Comparison of ENCODE assay signal across 6 cellular contexts in the genomic region with DNA sequence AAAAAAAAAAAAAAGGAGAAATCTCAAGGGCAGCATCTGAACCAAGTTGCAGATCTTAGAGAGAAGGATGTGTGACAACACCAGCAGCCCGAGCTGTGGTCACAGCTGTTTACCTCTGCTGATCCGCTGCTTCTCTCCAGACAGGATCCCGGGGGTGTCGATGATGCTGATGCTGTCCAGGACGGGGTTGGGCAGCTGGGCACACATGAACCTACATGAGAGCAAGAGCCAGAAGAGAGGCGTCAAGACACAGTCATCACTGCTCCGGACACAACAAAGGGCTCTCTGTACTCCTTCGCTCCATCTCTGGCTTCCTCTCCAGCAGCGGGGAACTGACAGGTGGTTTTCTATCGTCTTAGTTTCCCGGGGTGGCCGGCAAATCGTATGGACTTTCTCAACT. TPM values are rescaled to one million over a fixed set of nuclear protein-coding genes. Genes with fewer than 3 reads are reported as not detected.
DNase-seq lines count a peak whose midpoint lies in the region; ATAC-seq and TF ChIP-seq lines count a peak whose summit lies in the region.

No MANE protein-coding gene starts in this region.

- peaks cover 37% of the 10 kb centered on the region for H3K9me1 ChIP-seq in IMR-90 (ENCODE audit: insufficient read depth, low read length)

- no peak overlapping the region; the same call in 1 of the 2 replicates for H3K14ac ChIP-seq in IMR-90 (replicated peaks; ENCODE audit: low read depth, low read length)

- H3K9me3 ChIP-seq in IMR-90 (ENCODE audit: control insufficient read depth, insufficient read depth, low read length) (no peaks in the 10 kb centered on the region), colonic mucosa (no peaks in the 10 kb centered on the region)

- H3K9me3 Mint-ChIP-seq in neural crest cell: no peaks in the 10 kb centered on the region

- H3K4me1 ChIP-seq in IMR-90 (ENCODE audit: control insufficient read depth, insufficient read depth, low read length) (peaks cover 39% of the 10 kb centered on the region), colonic mucosa (peaks cover 53% of the 10 kb centered on the region)

- TF ChIP-seq CTCF in IMR-90 (conservative IDR thresholded peaks at IDR 0.05; ENCODE audit: low read depth, low read length) (no peak), neural crest cell (conservative IDR thresholded peaks at IDR 0.05) (no peak), colonic mucosa (IDR thresholded peaks at IDR 0.05) (no peak)

- no peak; the same call in 1 of the 2 replicates for TF ChIP-seq POLR2A in IMR-90 (IDR thresholded peaks at IDR 0.05; ENCODE audit: low read depth, low read length)

- peak overlapping the region; percentile 98 for H3K4me3 Mint-ChIP-seq in neural crest cell

- H3K27ac ChIP-seq in IMR-90 (ENCODE audit: insufficient read depth, low read length) (no peak overlapping the region), colonic mucosa (no peak overlapping the region)

- in situ Hi-C loops in IMR-90 (cut with MboI; ENCODE audit: low sequenced_read_pairs): no loop called here

- H2BK15ac ChIP-seq in IMR-90 (ENCODE audit: low read depth, low read length): no peak overlapping the region

- TF ChIP-seq RAD21 in IMR-90 (IDR thresholded peaks at IDR 0.05; ENCODE audit: low read length): no peak

- ATAC-seq in IMR-90 (ENCODE audit: low read depth) (no peak), HG03469 (IDR thresholded peaks at IDR 0.05; ENCODE audit: unreplicated experiment) (no peak)

- no peak overlapping the region for H2BK120ac ChIP-seq in IMR-90 (ENCODE audit: low read depth, low read length)

- intact Hi-C loops in IMR-90 (cut with micrococcal nuclease) (no loop called here), colonic mucosa (cut with DNase I) (no loop called here)

- H3K27me3 Mint-ChIP-seq in neural crest cell (ENCODE audit: low read depth): no peaks in the 10 kb centered on the region

- peak overlapping the region; percentile 40 for H3K27ac Mint-ChIP-seq in neural crest cell (ENCODE audit: unreplicated experiment)

- 81% methylated on average over 9 of the region's 13 CpGs; no CpG with 5 or more reads in 1 of the 2 experiments for WGBS in IMR-90 (ENCODE audit: extremely low coverage in 2 of 2, insufficient read length in 1 of 2), 2 experiments

- H4K5ac ChIP-seq in IMR-90 (ENCODE audit: low read depth, low read length): no peak overlapping the region

- no TSS peak for BruUV-seq in IMR-90 (replicated peaks; lab: Mats Ljungman, UMichigan)

- DNase-seq in IMR-90: peak; percentile 47
- DNase-seq in anterior cingulate cortex (lab: John Stamatoyannopoulos, UW): peak in 36 of 58 donors; percentile 21 to 84 (median 48)
- DNase-seq in neural crest cell (ENCODE audit: low read depth, low spot score): no peak
- DNase-seq in colonic mucosa: no peak
- no peak for DNase-seq in NCI-H748 (lab: John Stamatoyannopoulos, UW; ENCODE audit: unreplicated experiment)

- no peak overlapping the region for H4K8ac ChIP-seq in IMR-90 (ENCODE audit: low read depth in 2 of 2, low read length in 2 of 2)

- CTCF ChIA-PET in IMR-90 (lab: Yijun Ruan, JAX): interaction anchor here (0.9 kb wide), 1 partner anchor 14 kb away, joined by 4 read pairs; no protein-coding TSS in a partner anchor

- H3K4me3 ChIP-seq in IMR-90 (ENCODE audit: insufficient read depth, low read depth, low read length): no peak overlapping the region
- H3K4me3 ChIP-seq in colonic mucosa: no peak overlapping the region

- H3K18ac ChIP-seq in IMR-90 (ENCODE audit: low read depth, low read length): no peak overlapping the region

- H3K27me3 ChIP-seq in IMR-90 (ENCODE audit: control insufficient read depth, insufficient read depth, low read length) (no peaks in the 10 kb centered on the region), colonic mucosa (no peaks in the 10 kb centered on the region)

- POLR2A ChIA-PET in IMR-90 (lab: Charles Lee; ENCODE audit: unreplicated experiment): interaction anchor here (0.7 kb wide), 1 partner anchor 519 kb away, joined by 13 read pairs; no protein-coding TSS in a partner anchor

- H3K4ac ChIP-seq in IMR-90 (ENCODE audit: low read depth, low read length): no peak overlapping the region

- H2AFZ ChIP-seq in IMR-90 (replicated peaks; ENCODE audit: low read length, poor library complexity): no peak overlapping the region

- H3K36me3 ChIP-seq in IMR-90 (ENCODE audit: control insufficient read depth, insufficient read depth, low read length) (peaks cover 40% of the 10 kb centered on the region), colonic mucosa (no peaks in the 10 kb centered on the region)

- H3K4me1 Mint-ChIP-seq in neural crest cell: peaks cover 59% of the 10 kb centered on the region

- H2AK5ac ChIP-seq in IMR-90 (ENCODE audit: low read depth, low read length): no peak overlapping the region; the same call in 1 of the 2 replicates

- dilution Hi-C loops in IMR-90 (cut with HindIII; ENCODE audit: low sequenced_read_pairs, unreplicated experiment): no loop called here

- H2AK9ac ChIP-seq in IMR-90 (replicated peaks; ENCODE audit: low read depth, low read length, poor library complexity): peak overlapping the region; percentile 44

- H3K4me2 ChIP-seq in IMR-90 (ENCODE audit: low read depth, low read length): no peak overlapping the region

- H3K9ac ChIP-seq in IMR-90 (ENCODE audit: low read depth, low read length) (no peak overlapping the region), colonic mucosa (ENCODE audit: low read depth in 2 of 2, low read length in 2 of 2) (peak overlapping the region in 1 of 2 donors; percentile 58)

- no peak overlapping the region for H2BK5ac ChIP-seq in IMR-90 (ENCODE audit: low read depth, low read length, poor library complexity, severe bottlenecking)

- H2BK20ac ChIP-seq in IMR-90 (ENCODE audit: low read depth, low read length): no peak overlapping the region

- peaks cover 76% of the 10 kb centered on the region for H4K20me1 ChIP-seq in IMR-90 (ENCODE audit: insufficient read depth, low read length)

- no peaks in the 10 kb centered on the region for H3K36me3 Mint-ChIP-seq in neural crest cell (ENCODE audit: low read depth)

- H3K23ac ChIP-seq in IMR-90 (ENCODE audit: low read depth, low read length): no peak overlapping the region

- H3K56ac ChIP-seq in IMR-90 (ENCODE audit: extremely low read depth, insufficient read depth, low read length): no peak overlapping the region

- peaks cover 14 to 71% of the 10 kb centered on the region in 2 experiments; a peak in 3 of 4 replicates for H3K79me1 ChIP-seq in IMR-90 (ENCODE audit: low read depth in 1 of 2, low read length in 2 of 2)

- no peak overlapping the region for H4K91ac ChIP-seq in IMR-90 (ENCODE audit: insufficient read depth, low read depth, low read length)

TF ChIP-seq in IMR-90, 13 proteins besides CTCF, POLR2A, EP300 and RAD21:
- no peak for TF ChIP-seq FOS (IDR thresholded peaks at IDR 0.05; ENCODE audit: low read depth, low read length)

RNA-seq across cellular contexts. Expression of gene EHD1, which starts 4.1 kb away (rescaled TPM):
- total RNA-seq in IMR-90 (2012; rRNA removed): 107 and 125 TPM in 2 replicates
- 209 and 216 TPM in 2 replicates for polyA plus RNA-seq in IMR-90 (2012; rRNA removed)
- 259 and 358 TPM in 2 replicates for polyA plus RNA-seq in IMR-90 (2012; cell fraction: cytosol; rRNA removed)
- 267 and 410 TPM in 2 replicates for polyA plus RNA-seq in IMR-90 (2012; cell fraction: nucleus; rRNA removed; ENCODE audit: low replicate concordance)
- total RNA-seq in neural crest cell: 74.2 and 77.2 TPM in 2 replicates
- 10 to 100 TPM; 66.5 to 72.3 TPM for total RNA-seq in colonic mucosa

RNA-seq across cellular contexts. Expression of gene CDC42BPG, which starts 29.9 kb away (rescaled TPM):
- total RNA-seq in IMR-90 (2012; rRNA removed) (under 0.01 TPM in 2 replicates), neural crest cell (3.0 and 3.5 TPM in 2 replicates), colonic mucosa (10 to 100 TPM; 29.3 to 41.6 TPM)
- 0.10 and 0.12 TPM in 2 replicates for polyA plus RNA-seq in IMR-90 (2012; rRNA removed)
- 0.04 and 0.12 TPM in 2 replicates for polyA plus RNA-seq in IMR-90 (2012; cell fraction: cytosol; rRNA removed)
- polyA plus RNA-seq in IMR-90 (2012; cell fraction: nucleus; rRNA removed; ENCODE audit: low replicate concordance): 0.50 and 0.59 TPM in 2 replicates

RNA-seq across cellular contexts. Expression of gene ATG2A, which starts 42.7 kb away (rescaled TPM):
- total RNA-seq in IMR-90 (2012; rRNA removed): 3.2 and 3.6 TPM in 2 replicates
- polyA plus RNA-seq in IMR-90 (2012; rRNA removed): 10.5 and 12.7 TPM in 2 replicates
- 6.8 and 14.5 TPM in 2 replicates for polyA plus RNA-seq in IMR-90 (2012; cell fraction: cytosol; rRNA removed)
- 27.8 and 85.6 TPM in 2 replicates for polyA plus RNA-seq in IMR-90 (2012; cell fraction: nucleus; rRNA removed; ENCODE audit: low replicate concordance)
- total RNA-seq in neural crest cell: 24.1 and 24.8 TPM in 2 replicates
- 10 to 100 TPM; 30.6 to 32.8 TPM for total RNA-seq in colonic mucosa

RNA-seq across cellular contexts. Expression of gene PPP2R5B, which starts 50.2 kb away (rescaled TPM):
- total RNA-seq in IMR-90 (2012; rRNA removed) (6.4 and 6.5 TPM in 2 replicates), neural crest cell (13.4 and 16.5 TPM in 2 replicates), colonic mucosa (10 to 100 TPM; 18.6 to 36.1 TPM)
- 23.5 and 23.6 TPM in 2 replicates for polyA plus RNA-seq in IMR-90 (2012; rRNA removed)
- polyA plus RNA-seq in IMR-90 (2012; cell fraction: cytosol; rRNA removed): 16.0 and 21.4 TPM in 2 replicates
- polyA plus RNA-seq in IMR-90 (2012; cell fraction: nucleus; rRNA removed; ENCODE audit: low replicate concordance): 43.3 and 68.3 TPM in 2 replicates

Comparison
In these comparisons a context has a peak if more than half of its experiments do, and no peak if none do; other contexts are left out.
1. DNase-seq: peak in IMR-90 (single experiment) and anterior cingulate cortex (36 of 58); none in neural crest cell (single experiment), colonic mucosa (single experiment) and NCI-H748 (single experiment).